ENCODE assay signal across 8 cellular contexts in genomic region chr7:140175221-140176218, GRCh38. TPM values are rescaled to one million over a fixed set of nuclear protein-coding genes. Genes with fewer than 3 reads are reported as not detected.
DNase-seq lines count a peak whose midpoint lies in the region; ATAC-seq, FAIRE-seq and TF ChIP-seq lines count a peak whose summit lies in the region.

No MANE protein-coding gene starts in this region.

- FAIRE-seq in keratinocyte (lab: Jason Lieb, UNC): peak; percentile 69

- peak overlapping the region; percentile 80 for H3K27ac ChIP-seq in keratinocyte (ENCODE audit: control insufficient read depth, insufficient read depth, low read length)

- DNase-seq in AG10803 (ENCODE audit: low read depth): peak; percentile 96
- DNase-seq in NCI-H446 treated with DMSO at 0.1 percent for 48 hours (lab: John Stamatoyannopoulos, UW): peak; percentile 88
- peak; percentile 84 for DNase-seq in activated CD4-positive, CD25-positive, alpha-beta regulatory T cell treated with anti-CD3 and anti-CD28 coated beads, Interleukin-2, amount 50 U/mL, for 72 hours
- DNase-seq in cerebellum (ENCODE audit: low spot score): peak; percentile 75
- DNase-seq in keratinocyte (ENCODE audit: low read depth, low spot score): peak; percentile 59
- DNase-seq in stimulated activated CD4-positive, alpha-beta T cell treated with anti-CD3 and anti-CD28 coated beads, Interleukin-12 subunit alpha, Interleukin-12 subunit beta, amount 100 ng/mL, for 48 hours (ENCODE audit: low read depth in 2 of 3, low spot score in 1 of 3): peak; percentile 84 to 87 (median 85)

- no peaks in the 10 kb centered on the region for H3K9me3 ChIP-seq in keratinocyte (ENCODE audit: control insufficient read depth, low read depth, low read length)

- no peaks in the 10 kb centered on the region for H3K9me1 ChIP-seq in keratinocyte (ENCODE audit: control insufficient read depth, extremely low read depth, insufficient read depth, low read length)

- ATAC-seq in GM19025 (IDR thresholded peaks at IDR 0.05; ENCODE audit: low read depth, unreplicated experiment): peak; percentile 25
- peak; percentile 64 for ATAC-seq in HG03378 (IDR thresholded peaks at IDR 0.05; ENCODE audit: unreplicated experiment)

- no peaks in the 10 kb centered on the region for H3K27me3 ChIP-seq in keratinocyte (ENCODE audit: control insufficient read depth, extremely low read depth, insufficient read depth, low read length)

- peak overlapping the region; percentile 67 for H3K4me3 ChIP-seq in AG10803 (ENCODE audit: low read length)
- peak overlapping the region; percentile 69 to 85 (median 83) for H3K4me3 ChIP-seq in keratinocyte (ENCODE audit: control insufficient read depth in 2 of 3, extremely low read depth in 1 of 3, insufficient read depth in 2 of 3, low read depth in 1 of 3, low read length in 3 of 3)

- no peaks in the 10 kb centered on the region for H3K36me3 ChIP-seq in keratinocyte (ENCODE audit: control insufficient read depth in 2 of 2, extremely low read depth in 1 of 2, insufficient read depth in 2 of 2, low read length in 2 of 2)

- no peaks in the 10 kb centered on the region for H4K20me1 ChIP-seq in keratinocyte (ENCODE audit: control insufficient read depth, extremely low read depth, insufficient read depth, low read length)

- TF ChIP-seq CTCF in AG10803 (conservative IDR thresholded peaks at IDR 0.05; ENCODE audit: low read length) (peak; percentile 93), keratinocyte (optimal IDR thresholded peaks at IDR 0.05 in 1 of 3, IDR thresholded peaks at IDR 0.05 in 1 of 3, conservative IDR thresholded peaks at IDR 0.05 in 1 of 3; ENCODE audit: extremely low read depth in 1 of 3, insufficient read depth in 2 of 3, low read length in 3 of 3) (peak; percentile 57 to 76 (median 70))

- peak overlapping the region; percentile 83 for H3K4me2 ChIP-seq in keratinocyte (ENCODE audit: control insufficient read depth, extremely low read depth, insufficient read depth, low read depth, low read length)

- peaks cover 16% of the 10 kb centered on the region for H3K79me2 ChIP-seq in keratinocyte (ENCODE audit: control insufficient read depth, insufficient read depth, low read length)

- peak overlapping the region; percentile 71 for H2AFZ ChIP-seq in keratinocyte (ENCODE audit: control insufficient read depth, low read length)

- peak overlapping the region; percentile 85 for H3K9ac ChIP-seq in keratinocyte (ENCODE audit: control insufficient read depth, extremely low read depth, insufficient read depth, low read length)

- dilution Hi-C loops in keratinocyte (cut with MboI; ENCODE audit: extremely low pct_ligation_motif_present, low sequenced_read_pairs): no loop called here

- peaks cover 4% of the 10 kb centered on the region for H3K4me1 ChIP-seq in keratinocyte (ENCODE audit: control insufficient read depth, extremely low read depth, insufficient read depth, low read length)

RNA-seq across cellular contexts. Expression of gene KDM7A, which starts 1.3 kb away (rescaled TPM):
- 19.4 TPM for total RNA-seq in cerebellum
- polyA plus RNA-seq in keratinocyte: 1.8 to 4.0 TPM (median 3.3 TPM) in 3 replicates
- polyA plus RNA-seq in keratinocyte (2011; ENCODE audit: low read depth): 8.5 TPM
- 1.5 and 2.0 TPM in 2 replicates for polyA plus RNA-seq in keratinocyte (2011; cell fraction: cytosol; rRNA removed)
- polyA plus RNA-seq in keratinocyte (2011; cell fraction: nucleus; rRNA removed): 12.3 and 12.5 TPM in 2 replicates
- polyA plus RNA-seq in keratinocyte (2012; ENCODE audit: low replicate concordance): 2.3 and 9.4 TPM in 2 replicates
- polyA minus RNA-seq in keratinocyte: 3.3 to 10.8 TPM (median 7.3 TPM) in 3 replicates
- polyA minus RNA-seq in keratinocyte (2011; cell fraction: cytosol; rRNA and poly(A)+ RNA removed): 1.5 TPM
- polyA minus RNA-seq in keratinocyte (2011; cell fraction: nucleus; rRNA and poly(A)+ RNA removed): 8.0 and 18.9 TPM in 2 replicates

Comparison
In these comparisons a context has a peak if more than half of its experiments do, and no peak if none do; other contexts are left out.
1. Peak in every context shown above with its lines: DNase-seq, ATAC-seq, H3K4me3 ChIP-seq and H3K27ac ChIP-seq.